1 cellular context compared by ENCODE assay signal in genomic region chr21:38980416-38981319, GRCh38.
TF ChIP-seq lines count a peak whose summit lies in the region.

No MANE protein-coding gene starts in this region.

TF ChIP-seq in GM12878, 131 proteins besides CTCF, POLR2A, EP300 and RAD21:
- TF ChIP-seq ZBTB11 (CRISPR knock-in tag; IDR thresholded peaks at IDR 0.05) (no peak), STAT3 (IDR thresholded peaks at IDR 0.05; ENCODE audit: low read depth, low read length) (no peak), BHLHE40 (IDR thresholded peaks at IDR 0.05; ENCODE audit: borderline replicate concordance in 1 of 2, low read depth in 2 of 2, low read length in 1 of 2) (no peak), E2F4 (IDR thresholded peaks at IDR 0.05; ENCODE audit: low read depth, low read length) (no peak), NRF1 (conservative IDR thresholded peaks at IDR 0.05; ENCODE audit: low read depth, low read length) (no peak), IRF3 (IDR thresholded peaks at IDR 0.05) (no peak)
